9 cellular contexts compared by ENCODE assay signal in the genomic region with DNA sequence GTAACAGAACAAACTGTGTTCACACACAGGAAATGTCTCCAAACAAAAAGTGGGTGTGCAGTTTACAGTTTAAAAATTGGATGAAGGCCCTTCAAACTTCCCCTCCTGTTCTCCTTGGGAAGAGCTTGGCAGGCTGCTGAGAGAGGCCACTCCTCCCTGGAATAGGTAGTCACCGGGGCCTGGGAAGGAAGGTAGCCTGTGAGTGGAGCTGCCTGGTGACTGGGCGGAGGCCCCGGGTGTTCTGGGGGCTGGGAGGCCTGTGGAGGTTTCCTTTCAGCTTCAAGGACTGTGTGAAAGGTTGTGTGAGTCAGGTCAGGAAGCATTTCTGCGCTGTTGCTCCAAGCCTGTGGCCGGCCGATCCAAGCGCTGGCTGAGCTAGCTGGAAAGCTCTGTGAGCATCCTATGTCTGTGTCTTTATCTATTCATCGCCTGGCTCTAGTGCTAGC. TPM values are rescaled to one million over a fixed set of nuclear protein-coding genes. Genes with fewer than 3 reads are reported as not detected.
DNase-seq lines count a peak whose midpoint lies in the region; ATAC-seq, FAIRE-seq and TF ChIP-seq lines count a peak whose summit lies in the region.
"Had no signal": no experiment of that assay in that cellular context is flagged by ENCODE, and none has a peak within 500 bp of the region (broad histone marks: within the 10 kb centered on the region; RNA-seq: fewer than 3 reads in every experiment).

No MANE protein-coding gene starts in this region.

- H3K27me3 Mint-ChIP-seq in activated naive CD8-positive, alpha-beta T cell treated with anti-CD3 and anti-CD28 coated beads, Interleukin-2, amount 50 U/mL, for 24 hours, result peaks cover 8% of the 10 kb centered on the region

- no peak overlapping the region for H3K27ac Mint-ChIP-seq in activated naive CD8-positive, alpha-beta T cell treated with anti-CD3 and anti-CD28 coated beads, Interleukin-2, amount 50 U/mL, for 24 hours

- H3K4me1 Mint-ChIP-seq in activated naive CD8-positive, alpha-beta T cell treated with anti-CD3 and anti-CD28 coated beads, Interleukin-2, amount 50 U/mL, for 24 hours, result peaks cover 66% of the 10 kb centered on the region

- H3K27me3 ChIP-seq in right cardiac atrium (ENCODE audit: control insufficient read depth, insufficient read depth), result no peaks in the 10 kb centered on the region
- H3K27me3 ChIP-seq in spleen (replicated peaks in 1 of 7), result peaks cover 0 to 8% (median 0%) of the 10 kb centered on the region in 7 donors

- DNase-seq in H54 (ENCODE audit: insufficient read length, low spot score) (peak; percentile 76), right cardiac atrium (peak; percentile 81 to 85 (median 85)), spleen (peak; percentile 83), activated gamma-delta T cell treated with Interleukin-2 at 50 U/mL for 16 hours (no peak), NCI-H187 (lab: John Stamatoyannopoulos, UW) (no peak)
- no peak for DNase-seq in activated naive CD8-positive, alpha-beta T cell treated with anti-CD3 and anti-CD28 coated beads, Interleukin-2, amount 50 U/mL, for 24 hours
- DNase-seq: NCI-H1930 had no signal

- H3K4me3 ChIP-seq in right cardiac atrium (ENCODE audit: low read length), result no peak overlapping the region
- H3K4me3 ChIP-seq in spleen, result no peak overlapping the region

- TF ChIP-seq CTCF in spleen (IDR thresholded peaks at IDR 0.05 in 8 of 11, conservative IDR thresholded peaks at IDR 0.05 in 3 of 11), result no peak

- intact Hi-C loops in right cardiac atrium (cut with DNase I), result no loop called here
- intact Hi-C loops in spleen (cut with DNase I; ENCODE audit: low total_unique reads), result no loop called here

- no peaks in the 10 kb centered on the region for H3K9me3 ChIP-seq in right cardiac atrium (ENCODE audit: control insufficient read depth, low read length)
- H3K9me3 ChIP-seq in spleen, result no peaks in the 10 kb centered on the region

- H3K36me3 Mint-ChIP-seq in activated naive CD8-positive, alpha-beta T cell treated with anti-CD3 and anti-CD28 coated beads, Interleukin-2, amount 50 U/mL, for 24 hours (ENCODE audit: low read depth), result no peaks in the 10 kb centered on the region

- peaks cover 0 to 3% (median 0%) of the 10 kb centered on the region in 6 donors for H3K36me3 ChIP-seq in spleen

- H3K27ac ChIP-seq in right cardiac atrium (ENCODE audit: low read length), result peak overlapping the region; percentile 94
- peak overlapping the region in 7 of 8 donors; percentile 15 to 76 (median 69) for H3K27ac ChIP-seq in spleen

- peak; percentile 52 for FAIRE-seq in H54 (lab: Jason Lieb, UNC)

- ATAC-seq in activated naive CD8-positive, alpha-beta T cell treated with anti-CD3 and anti-CD28 coated beads, Interleukin-2, amount 50 U/mL, for 24 hours, result peak; percentile 49
- ATAC-seq in right cardiac atrium (peak; percentile 84 to 95), GM21390 (IDR thresholded peaks at IDR 0.05; ENCODE audit: unreplicated experiment) (no peak), GM18519 (IDR thresholded peaks at IDR 0.05; ENCODE audit: low FRiP score, unreplicated experiment) (no peak)

- no peaks in the 10 kb centered on the region for H3K9me3 Mint-ChIP-seq in activated naive CD8-positive, alpha-beta T cell treated with anti-CD3 and anti-CD28 coated beads, Interleukin-2, amount 50 U/mL, for 24 hours

- no peak overlapping the region for H3K4me3 Mint-ChIP-seq in activated naive CD8-positive, alpha-beta T cell treated with anti-CD3 and anti-CD28 coated beads, Interleukin-2, amount 50 U/mL, for 24 hours

- WGBS in right cardiac atrium, result 19% methylated on average over 8 of the region's 8 CpGs
- 48 to 69% (median 55%) methylated on average over 8 of the region's 8 CpGs for WGBS in spleen, 5 donors

- H3K4me1 ChIP-seq in right cardiac atrium (ENCODE audit: control insufficient read depth, insufficient read depth, low read length) (peaks cover 22% of the 10 kb centered on the region), spleen (peaks cover 15 to 84% (median 47%) of the 10 kb centered on the region in 6 donors)

- TF ChIP-seq POLR2A in H54 (IDR thresholded peaks at IDR 0.05; ENCODE audit: low read depth, low read length) (no peak), spleen (IDR thresholded peaks at IDR 0.05) (no peak)

RNA-seq across cellular contexts. Expression of gene SLCO3A1, which starts 14.1 kb away (rescaled TPM):
- total RNA-seq in right cardiac atrium, result 10 to 100 TPM; 37.4 to 52.0 (median 46.2) TPM
- polyA plus RNA-seq in right cardiac atrium, result 42.1 TPM
- total RNA-seq in spleen, result 10 to 100 TPM; 35.9 to 79.5 (median 56.5) TPM
- polyA plus RNA-seq in spleen, result 10 to 100 TPM in 1 of 3 donors, 1 to 10 TPM in 2; 7.5 to 11.1 (median 8.0) TPM

Comparison
In these comparisons a context has a peak if more than half of its experiments do, and no peak if none do; other contexts are left out.
1. DNase-seq: peak in H54 (single experiment), right cardiac atrium (3 of 3) and spleen (single experiment); none in activated naive CD8-positive, alpha-beta T cell treated with anti-CD3 and anti-CD28 coated beads, Interleukin-2, amount 50 U/mL, for 24 hours (single experiment), activated gamma-delta T cell treated with Interleukin-2 at 50 U/mL for 16 hours (single experiment) and NCI-H187 (0 of 2).
2. ATAC-seq: peak in activated naive CD8-positive, alpha-beta T cell treated with anti-CD3 and anti-CD28 coated beads, Interleukin-2, amount 50 U/mL, for 24 hours (single experiment) and right cardiac atrium (2 of 2); none in GM21390 (single experiment) and GM18519 (single experiment).